ENCODE assay signal across 8 cellular contexts in the genomic region with DNA sequence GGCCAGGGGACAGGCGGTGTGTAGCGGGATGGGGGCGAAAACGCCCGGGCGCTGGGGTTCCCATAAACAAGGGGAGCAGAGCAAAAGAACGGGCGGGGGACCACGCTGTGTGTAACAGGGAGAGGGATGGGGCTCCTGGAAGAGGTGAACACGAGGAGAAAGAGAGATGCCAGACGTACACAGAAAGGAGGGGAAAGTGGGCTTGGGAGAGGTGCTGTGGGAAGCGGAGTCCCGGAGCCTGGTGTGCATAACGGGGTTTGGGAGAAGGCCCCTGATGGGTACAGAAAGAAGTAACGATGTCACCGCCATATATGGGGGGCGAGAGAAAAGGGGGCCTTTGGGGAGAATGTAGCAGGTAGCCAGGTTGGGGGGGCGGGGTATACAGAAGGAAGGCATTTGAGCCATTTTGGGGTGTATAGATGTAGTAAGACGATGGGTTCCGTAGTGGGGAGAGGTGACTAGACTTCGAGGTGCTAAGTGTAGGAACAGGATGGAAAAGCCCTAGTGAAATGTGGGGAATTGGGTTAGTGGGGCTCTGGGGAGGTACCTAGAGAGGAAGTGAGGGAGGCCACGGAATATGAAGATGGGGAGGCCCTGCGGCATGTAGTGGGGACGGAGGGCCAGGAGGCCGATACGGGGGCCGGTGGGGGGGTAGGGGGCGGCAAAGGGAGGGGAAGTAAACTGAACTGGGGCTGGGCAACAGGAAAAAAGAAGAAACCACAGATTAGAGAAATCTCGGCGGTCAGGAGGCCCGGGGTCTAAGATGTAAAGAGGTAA. TPM values are rescaled to one million over a fixed set of nuclear protein-coding genes. Genes with fewer than 3 reads are reported as not detected.
DNase-seq lines count a peak whose midpoint lies in the region; ATAC-seq and TF ChIP-seq lines count a peak whose summit lies in the region.

No MANE protein-coding gene starts in this region.

- H3K27ac ChIP-seq in heart left ventricle (peak overlapping the region; percentile 83 to 96 (median 92)), rectal smooth muscle tissue (ENCODE audit: low read depth, low read length) (peak overlapping the region; percentile 86)

- H3K36me3 ChIP-seq in heart left ventricle (peaks cover 0 to 22% (median 13%) of the 10 kb centered on the region in 9 donors), rectal smooth muscle tissue (ENCODE audit: control insufficient read depth, insufficient read depth, low read length) (no peaks in the 10 kb centered on the region)

- H3K4me1 ChIP-seq in heart left ventricle (peaks cover 10 to 80% (median 45%) of the 10 kb centered on the region in 12 donors), rectal smooth muscle tissue (ENCODE audit: control insufficient read depth, insufficient read depth, low read length) (peaks cover 22% of the 10 kb centered on the region)

- peak overlapping the region; percentile 100 for H3K4me3 Mint-ChIP-seq in activated T-helper 1 cell treated with anti-CD3 and anti-CD28 coated beads, Interleukin-12 subunit alpha, Interleukin-12 subunit beta, Interleukin-2, Interleukin-4 antibody, amounts not matched to agents 30 ng/mL and 10 ng/mL and 1 ng/mL, durations not matched to agents 14 hours and 24 hours and 36 hours

- DNase-seq in GM12864 (ENCODE audit: low read depth) (no peak), Kasumi-1 (lab: John Stamatoyannopoulos, UW) (peak; percentile 40 to 54), heart left ventricle (no peak), NCI-H1930 (lab: John Stamatoyannopoulos, UW) (no peak)
- no peak for DNase-seq in activated T-helper 1 cell treated with anti-CD3 and anti-CD28 coated beads, Interleukin-12 subunit alpha, Interleukin-12 subunit beta, Interleukin-2, Interleukin-4 antibody, amounts not matched to agents 30 ng/mL and 10 ng/mL and 1 ng/mL, durations not matched to agents 14 hours and 24 hours and 36 hours (ENCODE audit: low spot score)

- no peaks in the 10 kb centered on the region for H3K27me3 Mint-ChIP-seq in activated T-helper 1 cell treated with anti-CD3 and anti-CD28 coated beads, Interleukin-12 subunit alpha, Interleukin-12 subunit beta, Interleukin-2, Interleukin-4 antibody, amounts not matched to agents 30 ng/mL and 10 ng/mL and 1 ng/mL, durations not matched to agents 14 hours and 24 hours and 36 hours (ENCODE audit: insufficient read depth)

- TF ChIP-seq POLR2A in heart left ventricle (IDR thresholded peaks at IDR 0.05): no peak

- H3K9me3 Mint-ChIP-seq in activated T-helper 1 cell treated with anti-CD3 and anti-CD28 coated beads, Interleukin-12 subunit alpha, Interleukin-12 subunit beta, Interleukin-2, Interleukin-4 antibody, amounts not matched to agents 30 ng/mL and 10 ng/mL and 1 ng/mL, durations not matched to agents 14 hours and 24 hours and 36 hours: no peaks in the 10 kb centered on the region

- intact Hi-C loops in activated T-helper 1 cell treated with anti-CD3 and anti-CD28 coated beads, Interleukin-12 subunit alpha, Interleukin-12 subunit beta, Interleukin-2, Interleukin-4 antibody, amounts not matched to agents 30 ng/mL and 10 ng/mL and 1 ng/mL, durations not matched to agents 14 hours and 24 hours and 36 hours (cut with micrococcal nuclease): loop anchor here (2.0 to 10.0 kb wide), 6 partner anchors 15 to 1177 kb away; a partner anchor contains a TSS
- intact Hi-C loops in heart left ventricle (cut with DNase I): no loop called here

- no peak for TF ChIP-seq CTCF in GM12864 (IDR thresholded peaks at IDR 0.05; ENCODE audit: low read depth, low read length, missing control alignments)
- TF ChIP-seq CTCF in heart left ventricle (IDR thresholded peaks at IDR 0.05): no peak

- WGBS in heart left ventricle, 4 donors: 1 to 2% (median 2%) methylated on average over 31 of the region's 31 CpGs

- H3K9ac ChIP-seq in rectal smooth muscle tissue (ENCODE audit: low read length): peak overlapping the region; percentile 67

- H3K27me3 ChIP-seq in heart left ventricle: no peaks in the 10 kb centered on the region
- H3K27me3 ChIP-seq in rectal smooth muscle tissue (ENCODE audit: control insufficient read depth, insufficient read depth, low read length): no peaks in the 10 kb centered on the region

- H3K27ac Mint-ChIP-seq in activated T-helper 1 cell treated with anti-CD3 and anti-CD28 coated beads, Interleukin-12 subunit alpha, Interleukin-12 subunit beta, Interleukin-2, Interleukin-4 antibody, amounts not matched to agents 30 ng/mL and 10 ng/mL and 1 ng/mL, durations not matched to agents 14 hours and 24 hours and 36 hours: peak overlapping the region; percentile 99

- no peaks in the 10 kb centered on the region for H3K9me3 ChIP-seq in heart left ventricle

- peaks cover 34% of the 10 kb centered on the region for H3K36me3 Mint-ChIP-seq in activated T-helper 1 cell treated with anti-CD3 and anti-CD28 coated beads, Interleukin-12 subunit alpha, Interleukin-12 subunit beta, Interleukin-2, Interleukin-4 antibody, amounts not matched to agents 30 ng/mL and 10 ng/mL and 1 ng/mL, durations not matched to agents 14 hours and 24 hours and 36 hours (ENCODE audit: low read depth)

- H3K4me3 ChIP-seq in GM12864 (ENCODE audit: low read depth, low read length) (peak overlapping the region; percentile 71), heart left ventricle (peak overlapping the region; percentile 64 to 98 (median 84)), rectal smooth muscle tissue (ENCODE audit: low read length) (peak overlapping the region; percentile 92)

- H3K4me1 Mint-ChIP-seq in activated T-helper 1 cell treated with anti-CD3 and anti-CD28 coated beads, Interleukin-12 subunit alpha, Interleukin-12 subunit beta, Interleukin-2, Interleukin-4 antibody, amounts not matched to agents 30 ng/mL and 10 ng/mL and 1 ng/mL, durations not matched to agents 14 hours and 24 hours and 36 hours (ENCODE audit: low read depth): peaks cover 49% of the 10 kb centered on the region

- ATAC-seq in heart left ventricle (peak in 2 of 4 donors; percentile 1 to 2), HG02571 (IDR thresholded peaks at IDR 0.05; ENCODE audit: unreplicated experiment) (no peak), GM21447 (IDR thresholded peaks at IDR 0.05; ENCODE audit: unreplicated experiment) (no peak)

RNA-seq across cellular contexts. Expression of a gene that starts 0.8 kb away (rescaled TPM):
- 39.8 and 40.4 TPM in 2 replicates for total RNA-seq in activated T-helper 1 cell treated with anti-CD3 and anti-CD28 coated beads, Interleukin-12 subunit alpha, Interleukin-12 subunit beta, Interleukin-2, Interleukin-4 antibody, amounts not matched to agents 30 ng/mL and 10 ng/mL and 1 ng/mL, durations not matched to agents 14 hours and 24 hours and 36 hours
- 10 to 100 TPM; 17.0 to 41.5 (median 21.2) TPM for total RNA-seq in heart left ventricle
- polyA plus RNA-seq in heart left ventricle: 10 to 100 TPM in 1 of 2 donors, 1 to 10 TPM in 1; 8.2 to 18.4 TPM

RNA-seq across cellular contexts. Expression of a gene that starts 1.9 kb away (rescaled TPM):
- 35.6 and 36.4 TPM in 2 replicates for total RNA-seq in activated T-helper 1 cell treated with anti-CD3 and anti-CD28 coated beads, Interleukin-12 subunit alpha, Interleukin-12 subunit beta, Interleukin-2, Interleukin-4 antibody, amounts not matched to agents 30 ng/mL and 10 ng/mL and 1 ng/mL, durations not matched to agents 14 hours and 24 hours and 36 hours
- total RNA-seq in heart left ventricle: 10 to 100 TPM in 2 of 9 donors, 1 to 10 TPM in 7; 4.7 to 12.7 (median 7.2) TPM
- polyA plus RNA-seq in heart left ventricle: 1 to 10 TPM; 5.5 to 9.3 TPM

RNA-seq across cellular contexts. Expression of a gene that starts 6.4 kb away (rescaled TPM):
- total RNA-seq in activated T-helper 1 cell treated with anti-CD3 and anti-CD28 coated beads, Interleukin-12 subunit alpha, Interleukin-12 subunit beta, Interleukin-2, Interleukin-4 antibody, amounts not matched to agents 30 ng/mL and 10 ng/mL and 1 ng/mL, durations not matched to agents 14 hours and 24 hours and 36 hours: 7.3 and 9.0 TPM in 2 replicates
- 10 to 100 TPM; 11.7 to 25.8 (median 16.5) TPM for total RNA-seq in heart left ventricle
- polyA plus RNA-seq in heart left ventricle: 10 to 100 TPM; 11.9 to 27.7 TPM

RNA-seq across cellular contexts. Expression of a gene that starts 13.3 kb away (rescaled TPM):
- 384 and 394 TPM in 2 replicates for total RNA-seq in activated T-helper 1 cell treated with anti-CD3 and anti-CD28 coated beads, Interleukin-12 subunit alpha, Interleukin-12 subunit beta, Interleukin-2, Interleukin-4 antibody, amounts not matched to agents 30 ng/mL and 10 ng/mL and 1 ng/mL, durations not matched to agents 14 hours and 24 hours and 36 hours
- total RNA-seq in heart left ventricle: 10 to 100 TPM; 39.9 to 88.1 (median 69.9) TPM
- polyA plus RNA-seq in heart left ventricle: 100 to 1,000 TPM in 1 of 2 donors, 10 to 100 TPM in 1; 72.7 to 104 TPM

RNA-seq across cellular contexts. Expression of a gene that starts 17.2 kb away (rescaled TPM):
- 3.0 and 4.9 TPM in 2 replicates for total RNA-seq in activated T-helper 1 cell treated with anti-CD3 and anti-CD28 coated beads, Interleukin-12 subunit alpha, Interleukin-12 subunit beta, Interleukin-2, Interleukin-4 antibody, amounts not matched to agents 30 ng/mL and 10 ng/mL and 1 ng/mL, durations not matched to agents 14 hours and 24 hours and 36 hours
- total RNA-seq in heart left ventricle: 10 to 100 TPM in 4 of 9 donors, 1 to 10 TPM in 5; 6.7 to 15.8 (median 9.2) TPM
- polyA plus RNA-seq in heart left ventricle: 10 to 100 TPM in 1 of 2 donors, 1 to 10 TPM in 1; 8.5 to 10.4 TPM

Comparison
In these comparisons a context has a peak if more than half of its experiments do, and no peak if none do; other contexts are left out.
1. DNase-seq: peak in Kasumi-1 (2 of 2); none in GM12864 (single experiment), activated T-helper 1 cell treated with anti-CD3 and anti-CD28 coated beads, Interleukin-12 subunit alpha, Interleukin-12 subunit beta, Interleukin-2, Interleukin-4 antibody, amounts not matched to agents 30 ng/mL and 10 ng/mL and 1 ng/mL, durations not matched to agents 14 hours and 24 hours and 36 hours (single experiment), heart left ventricle (0 of 5) and NCI-H1930 (0 of 2).
2. Peak in every context shown above with its lines, with median percentiles within 50 percentile points of each other: H3K4me3 ChIP-seq.